10 cellular contexts compared by ENCODE assay signal in the genomic region with DNA sequence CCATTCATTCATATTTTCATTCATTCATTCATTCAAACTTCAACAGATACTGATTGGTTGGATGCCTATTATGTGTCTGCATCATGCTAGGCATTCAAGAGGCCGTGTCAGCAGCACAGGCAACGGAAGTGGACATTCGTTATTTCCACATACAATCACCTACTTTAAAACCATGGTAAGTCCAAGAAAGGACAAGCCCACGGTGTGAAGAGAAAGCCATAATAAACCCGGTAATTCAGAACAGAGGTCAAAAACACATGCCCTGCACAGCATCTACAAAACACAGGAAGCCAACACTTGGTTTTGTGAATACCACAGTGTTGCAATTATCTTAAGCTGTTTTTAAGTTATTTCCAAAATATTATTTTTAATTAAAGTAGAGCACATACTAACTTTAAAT.
"Had no signal": no experiment of that assay in that cellular context is flagged by ENCODE, and none has a peak within 500 bp of the region (broad histone marks: within the 10 kb centered on the region; RNA-seq: fewer than 3 reads in every experiment).

No MANE protein-coding gene starts in this region.

- H3K4me3 Mint-ChIP-seq: HFFc6, IgD-negative memory B cell had no signal

- ATAC-seq: HCT116, HepG2 had no signal

- H3K36me3 ChIP-seq: HAP-1 had no signal

- H3K36me3 Mint-ChIP-seq: IgD-negative memory B cell had no signal

- H3K9me3 ChIP-seq: HAP-1 had no signal

- H3K4me3 ChIP-seq: GM23248, HAP-1 had no signal

- DNase-seq: GM23248, GOT3, H7, HFFc6, KBM-7 had no signal

- H3K9me3 Mint-ChIP-seq: HFFc6 had no signal

- H3K4me1 Mint-ChIP-seq: IgD-negative memory B cell had no signal

- H3K27ac ChIP-seq: GM23248, HL-60 had no signal

- H3K27ac Mint-ChIP-seq: HFFc6, IgD-negative memory B cell had no signal
